9 cellular contexts compared by ENCODE assay signal in the genomic region with DNA sequence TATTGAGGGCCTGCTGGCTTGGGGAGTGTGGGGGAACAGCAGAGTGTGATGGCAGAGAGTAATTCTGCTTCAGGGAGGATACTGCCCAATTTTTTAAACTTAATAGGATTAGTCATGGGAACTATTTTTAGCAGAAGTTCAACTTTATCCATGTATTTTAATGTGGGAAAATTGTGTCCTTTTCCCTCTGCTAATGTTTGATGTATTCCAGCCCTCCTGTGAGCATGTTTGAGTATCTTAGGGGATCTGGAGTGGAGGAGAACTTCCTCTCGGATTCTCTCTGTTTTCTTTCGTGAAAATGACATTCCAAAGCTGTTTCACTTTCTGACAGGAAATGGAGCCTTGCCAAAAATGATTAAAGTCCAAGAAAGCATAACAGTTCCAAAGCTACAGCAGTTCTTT.
DNase-seq lines count a peak whose midpoint lies in the region; ATAC-seq, FAIRE-seq and TF ChIP-seq lines count a peak whose summit lies in the region.
"Had no signal": no experiment of that assay in that cellular context is flagged by ENCODE, and none has a peak within 500 bp of the region (broad histone marks: within the 10 kb centered on the region; RNA-seq: fewer than 3 reads in every experiment).

No MANE protein-coding gene starts in this region.

- no peak overlapping the region for H3K4me3 ChIP-seq in body of pancreas
- H3K4me3 ChIP-seq in skeletal muscle tissue (ENCODE audit: low read length in 3 of 3) = no peak overlapping the region
- H3K4me3 ChIP-seq in CD4-positive, alpha-beta memory T cell (ENCODE audit: low read length in 2 of 2) = no peak overlapping the region

- no peak overlapping the region for H3K27ac Mint-ChIP-seq in CD4-positive, alpha-beta memory T cell

- H3K4me1 ChIP-seq in body of pancreas (peaks cover 13% of the 10 kb centered on the region), skeletal muscle tissue (ENCODE audit: control insufficient read depth in 3 of 3, insufficient read depth in 3 of 3, low read length in 3 of 3) (peaks cover 0 to 5% (median 2%) of the 10 kb centered on the region in 3 donors)
- no peaks in the 10 kb centered on the region for H3K4me1 ChIP-seq in CD4-positive, alpha-beta memory T cell (ENCODE audit: insufficient read depth, low read length)

- POLR2A ChIA-PET in CD4-positive, alpha-beta memory T cell (lab: Charles Lee; ENCODE audit: partially characterized antibody) = no interaction called here

- H3K27ac ChIP-seq in body of pancreas (peak overlapping the region in 3 of 4 donors; percentile 0 to 21 (median 6)), skeletal muscle tissue (ENCODE audit: low read depth, low read length) (peak overlapping the region; percentile 46)
- no peak overlapping the region for H3K27ac ChIP-seq in CD4-positive, alpha-beta memory T cell (ENCODE audit: low read depth, low read length)

- CTCF ChIA-PET in CD4-positive, alpha-beta memory T cell (lab: Charles Lee; ENCODE audit: partially characterized antibody) = no interaction called here

- no peak overlapping the region for H3K9ac ChIP-seq in skeletal muscle tissue (ENCODE audit: low read depth in 1 of 3, low read length in 3 of 3)

- H3K9me3 Mint-ChIP-seq in CD4-positive, alpha-beta memory T cell = peaks cover 0 to 2% (median 0%) of the 10 kb centered on the region in 8 donors

- TF ChIP-seq POLR2A in H54 (IDR thresholded peaks at IDR 0.05; ENCODE audit: low read depth, low read length) (no peak), body of pancreas (IDR thresholded peaks at IDR 0.05) (no peak)

- WGBS in body of pancreas, 2 donors = 2 to 5% methylated on average over 2 of the region's 2 CpGs

- peak; percentile 91 for FAIRE-seq in H54 (lab: Jason Lieb, UNC)

- no peaks in the 10 kb centered on the region for H3K36me3 Mint-ChIP-seq in CD4-positive, alpha-beta memory T cell

- no peaks in the 10 kb centered on the region for H3K4me1 Mint-ChIP-seq in CD4-positive, alpha-beta memory T cell

- no peak for DNase-seq in H54 (ENCODE audit: insufficient read length, low spot score)
- DNase-seq in body of pancreas = peak in 1 of 4 donors; percentile 5
- DNase-seq in inferior parietal cortex (ENCODE audit: extremely low spot score) = peak; percentile 46
- no peak for DNase-seq in CD4-positive, alpha-beta memory T cell
- DNase-seq in activated naive CD4-positive, alpha-beta T cell (lab: John Stamatoyannopoulos, UW) = no peak
- DNase-seq in KG1 (lab: John Stamatoyannopoulos, UW) = no peak
- DNase-seq: effector CD4-positive, alpha-beta T cell had no signal

- H3K27me3 Mint-ChIP-seq in CD4-positive, alpha-beta memory T cell = peaks cover 0 to 1% of the 10 kb centered on the region in 2 donors

- no peaks in the 10 kb centered on the region for H3K27me3 ChIP-seq in body of pancreas
- H3K27me3 ChIP-seq in skeletal muscle tissue (ENCODE audit: control insufficient read depth in 3 of 3, insufficient read depth in 3 of 3, low read length in 3 of 3) = no peaks in the 10 kb centered on the region
- no peaks in the 10 kb centered on the region for H3K27me3 ChIP-seq in CD4-positive, alpha-beta memory T cell (ENCODE audit: insufficient read depth, low read length)

- no peak overlapping the region for H3K4me3 Mint-ChIP-seq in CD4-positive, alpha-beta memory T cell

- H3K9me3 ChIP-seq in body of pancreas (no peaks in the 10 kb centered on the region), skeletal muscle tissue (ENCODE audit: control insufficient read depth in 3 of 3, low read length in 3 of 3) (no peaks in the 10 kb centered on the region)
- H3K9me3 ChIP-seq in CD4-positive, alpha-beta memory T cell (ENCODE audit: control insufficient read depth in 1 of 2, low read length in 2 of 2) = no peaks in the 10 kb centered on the region

- intact Hi-C loops in body of pancreas (cut with DNase I) = no loop called here
- intact Hi-C loops in CD4-positive, alpha-beta memory T cell (cut with micrococcal nuclease) = no loop called here

- TF ChIP-seq CTCF in body of pancreas (IDR thresholded peaks at IDR 0.05) = no peak

- peak; percentile 38 for ATAC-seq in body of pancreas
- ATAC-seq in esophagus mucosa = no peak

- H3K36me3 ChIP-seq in body of pancreas (replicated peaks in 1 of 2; ENCODE audit: insufficient read depth in 1 of 2, low read depth in 2 of 2) (no peaks in the 10 kb centered on the region), skeletal muscle tissue (ENCODE audit: control insufficient read depth in 3 of 3, insufficient read depth in 3 of 3, low read length in 3 of 3) (no peaks in the 10 kb centered on the region)
- no peaks in the 10 kb centered on the region for H3K36me3 ChIP-seq in CD4-positive, alpha-beta memory T cell (ENCODE audit: insufficient read depth, low read length)
